10 cellular contexts compared by ENCODE assay signal in genomic region chr1:109895720-109896504, GRCh38. TPM values are rescaled to one million over a fixed set of nuclear protein-coding genes. Genes with fewer than 3 reads are reported as not detected.
DNase-seq lines count a peak whose midpoint lies in the region; ATAC-seq and TF ChIP-seq lines count a peak whose summit lies in the region.
"Had no signal": no experiment of that assay in that cellular context is flagged by ENCODE, and none has a peak within 500 bp of the region (broad histone marks: within the 10 kb centered on the region; RNA-seq: fewer than 3 reads in every experiment).

No MANE protein-coding gene starts in this region.

- H3K36me3 ChIP-seq in left lung, result no peaks in the 10 kb centered on the region
- H3K36me3 ChIP-seq in tibial nerve, result no peaks in the 10 kb centered on the region
- H3K36me3 ChIP-seq in MM.1S (replicated peaks; ENCODE audit: insufficient read depth, low read length), result no peaks in the 10 kb centered on the region

- intact Hi-C loops in left lung (cut with DNase I), result no loop called here

- 50 to 60% methylated on average over 13 to 15 of the region's 16 CpGs for WGBS in tibial nerve, 2 donors

- ATAC-seq in left lung (peak; percentile 65), HG02840 (IDR thresholded peaks at IDR 0.05; ENCODE audit: low FRiP score, unreplicated experiment) (no peak)
- ATAC-seq: CD8-positive, alpha-beta T cell had no signal

- H3K9ac ChIP-seq in MM.1S (ENCODE audit: low read length), result no peak overlapping the region

- H3F3A ChIP-seq in MM.1S (ENCODE audit: insufficient read depth, low read length), result no peaks in the 10 kb centered on the region

- TF ChIP-seq CTCF in left lung (IDR thresholded peaks at IDR 0.05) (no peak), tibial nerve (IDR thresholded peaks at IDR 0.05) (no peak), MM.1S (IDR thresholded peaks at IDR 0.05; ENCODE audit: low read length) (no peak)

- DNase-seq in stimulated activated CD4-positive, alpha-beta T cell treated with anti-CD3 and anti-CD28 coated beads, Interleukin-1b, Interleukin-23, amount 100 ng/mL, for 48 hours, result peak; percentile 10
- no peak for DNase-seq in stimulated activated CD4-positive, alpha-beta T cell treated with anti-CD3 and anti-CD28 coated beads, Interleukin-4, amount 100 ng/mL, for 4 hours
- DNase-seq in amniotic epithelial cell (ENCODE audit: low read depth), result peak; percentile 66
- DNase-seq in left lung, result peak; percentile 64 to 84
- no peak for DNase-seq in tibial nerve (ENCODE audit: low spot score in 2 of 2)
- DNase-seq in MM.1S, result no peak
- DNase-seq in NCI-H1092 treated with DMSO at 0.1 percent for 48 hours (lab: John Stamatoyannopoulos, UW), result no peak
- DNase-seq: CD8-positive, alpha-beta T cell; NCI-H146 had no signal

- no peaks in the 10 kb centered on the region for H3K9me2 ChIP-seq in MM.1S (replicated peaks; ENCODE audit: insufficient read depth, low read length)

- no peaks in the 10 kb centered on the region for H3K27me3 ChIP-seq in left lung
- H3K27me3 ChIP-seq in tibial nerve, result no peaks in the 10 kb centered on the region
- H3K27me3 ChIP-seq in MM.1S (replicated peaks; ENCODE audit: insufficient read depth, low read length), result no peaks in the 10 kb centered on the region

- no peaks in the 10 kb centered on the region for H4K20me1 ChIP-seq in MM.1S (ENCODE audit: insufficient read depth, low read length)

- H2AFZ ChIP-seq in MM.1S (ENCODE audit: low read length), result no peak overlapping the region

- H3K9me3 ChIP-seq in left lung, result no peaks in the 10 kb centered on the region
- H3K9me3 ChIP-seq in tibial nerve, result no peaks in the 10 kb centered on the region
- no peaks in the 10 kb centered on the region for H3K9me3 ChIP-seq in MM.1S (replicated peaks; ENCODE audit: insufficient read depth, low read length)

- TF ChIP-seq POLR2A in tibial nerve (IDR thresholded peaks at IDR 0.05), result no peak

- H3K79me2 ChIP-seq in MM.1S (ENCODE audit: low read length), result no peaks in the 10 kb centered on the region

- TF ChIP-seq EP300 in tibial nerve (IDR thresholded peaks at IDR 0.05), result peak in 1 of 2 donors; percentile 69

- H3K4me3 ChIP-seq in left lung (no peak overlapping the region), tibial nerve (no peak overlapping the region), MM.1S (ENCODE audit: low read length) (no peak overlapping the region)

- H3K4me1 ChIP-seq in left lung (peaks cover 0 to 89% of the 10 kb centered on the region in 2 donors), tibial nerve (peaks cover 0 to 33% (median 13%) of the 10 kb centered on the region in 4 donors), MM.1S (ENCODE audit: low read length) (no peaks in the 10 kb centered on the region)

- H3K27ac ChIP-seq in left lung (peak overlapping the region in 1 of 2 donors; percentile 81), tibial nerve (no peak overlapping the region), MM.1S (ENCODE audit: low read length) (no peak overlapping the region)

- H3K4me2 ChIP-seq in MM.1S (ENCODE audit: low read depth, low read length), result no peak overlapping the region

RNA-seq across cellular contexts. Expression of gene CSF1, which starts 14.7 kb away (rescaled TPM):
- total RNA-seq in left lung (10 to 100 TPM; 45.7 to 68.0 TPM), tibial nerve (100 to 1,000 TPM in 2 of 4 donors, 10 to 100 TPM in 2; 66.8 to 124 (median 90.8) TPM)

Comparison
In these comparisons a context has a peak if more than half of its experiments do, and no peak if none do; other contexts are left out.
1. DNase-seq: peak in stimulated activated CD4-positive, alpha-beta T cell treated with anti-CD3 and anti-CD28 coated beads, Interleukin-1b, Interleukin-23, amount 100 ng/mL, for 48 hours (single experiment), amniotic epithelial cell (single experiment) and left lung (2 of 2); none in stimulated activated CD4-positive, alpha-beta T cell treated with anti-CD3 and anti-CD28 coated beads, Interleukin-4, amount 100 ng/mL, for 4 hours (0 of 2), tibial nerve (0 of 2), MM.1S (single experiment) and NCI-H1092 treated with DMSO at 0.1 percent for 48 hours (single experiment).